1 cellular context compared by ENCODE assay signal in genomic region chr7:27693794-27694193, GRCh38.
TF ChIP-seq lines count a peak whose summit lies in the region.

No MANE protein-coding gene starts in this region.

TF ChIP-seq in HepG2, 621 proteins besides CTCF, POLR2A, EP300 and RAD21 (continued from another document):
- TF ChIP-seq ZNF83 (CRISPR knock-in tag; IDR thresholded peaks at IDR 0.05; ENCODE audit: borderline replicate concordance) (no peak), ZMYM4 (CRISPR knock-in tag; IDR thresholded peaks at IDR 0.05) (peak; percentile 75), CREM (IDR thresholded peaks at IDR 0.05) (no peak; the same call in 1 of the 2 replicates), CREM (CRISPR knock-in tag; IDR thresholded peaks at IDR 0.05) (no peak), TCF7L2 (IDR thresholded peaks at IDR 0.05; ENCODE audit: low read depth, low read length) (no peak), ZMYM2 (CRISPR knock-in tag; IDR thresholded peaks at IDR 0.05) (no peak), ZIK1 (CRISPR knock-in tag; IDR thresholded peaks at IDR 0.05; ENCODE audit: borderline replicate concordance, low read depth) (no peak), RORA (CRISPR knock-in tag; IDR thresholded peaks at IDR 0.05) (no peak), CEBPZ (IDR thresholded peaks at IDR 0.05; ENCODE audit: low read length) (no peak), ZNF276 (CRISPR knock-in tag; IDR thresholded peaks at IDR 0.05; ENCODE audit: low read depth) (no peak), ZNF672 (CRISPR knock-in tag; IDR thresholded peaks at IDR 0.05) (no peak), RFXAP (CRISPR knock-in tag; IDR thresholded peaks at IDR 0.05; ENCODE audit: borderline replicate concordance) (no peak), SMARCC2 (IDR thresholded peaks at IDR 0.05) (no peak), NR3C1 (CRISPR knock-in tag; IDR thresholded peaks at IDR 0.05) (no peak), ARNT2 (CRISPR knock-in tag; IDR thresholded peaks at IDR 0.05; ENCODE audit: low read depth) (0 out of 2 replicates have a peak, but pooled peaks have one; percentile 53), FOSL1 (CRISPR knock-in tag; IDR thresholded peaks at IDR 0.05; ENCODE audit: borderline replicate concordance) (no peak), ZNF546 (CRISPR knock-in tag; conservative IDR thresholded peaks at IDR 0.05) (no peak), CSRNP1 (CRISPR knock-in tag; IDR thresholded peaks at IDR 0.05) (no peak), ZZZ3 (CRISPR knock-in tag; IDR thresholded peaks at IDR 0.05; ENCODE audit: borderline replicate concordance) (no peak), XRCC5 (optimal IDR thresholded peaks at IDR 0.05; ENCODE audit: low read length) (no peak), FOXP1 (IDR thresholded peaks at IDR 0.05) (no peak), FOXP1 (CRISPR knock-in tag; IDR thresholded peaks at IDR 0.05) (peak; percentile 41; the same call in 1 of the 2 replicates), ZNF577 (CRISPR knock-in tag; IDR thresholded peaks at IDR 0.05; ENCODE audit: borderline replicate concordance, low read depth) (no peak), ZNF710 (CRISPR knock-in tag; IDR thresholded peaks at IDR 0.05; ENCODE audit: borderline replicate concordance) (no peak), PBX3 (CRISPR knock-in tag; IDR thresholded peaks at IDR 0.05; ENCODE audit: borderline replicate concordance) (no peak), ZNF839 (CRISPR knock-in tag; IDR thresholded peaks at IDR 0.05; ENCODE audit: borderline replicate concordance) (no peak), HOXD1 (CRISPR knock-in tag; IDR thresholded peaks at IDR 0.05) (peak; percentile 88), ZNF333 (CRISPR knock-in tag; IDR thresholded peaks at IDR 0.05; ENCODE audit: borderline replicate concordance) (no peak), ZNF547 (CRISPR knock-in tag; IDR thresholded peaks at IDR 0.05) (no peak), CEBPB (IDR thresholded peaks at IDR 0.05; ENCODE audit: borderline replicate concordance, low read depth, low read length) (peak; percentile 83), RBM39 (IDR thresholded peaks at IDR 0.05; ENCODE audit: low read depth, low read length, poor library complexity, severe bottlenecking) (no peak), ZNF747 (CRISPR knock-in tag; IDR thresholded peaks at IDR 0.05; ENCODE audit: borderline replicate concordance) (no peak), MTA1 (CRISPR knock-in tag; IDR thresholded peaks at IDR 0.05; ENCODE audit: borderline replicate concordance) (no peak), ZNF10 (CRISPR knock-in tag; IDR thresholded peaks at IDR 0.05; ENCODE audit: borderline replicate concordance, low read depth) (no peak), ZNF337 (CRISPR knock-in tag; IDR thresholded peaks at IDR 0.05; ENCODE audit: borderline replicate concordance, low read depth) (no peak), ZNF205 (CRISPR knock-in tag; IDR thresholded peaks at IDR 0.05) (no peak), SUZ12 (IDR thresholded peaks at IDR 0.05; ENCODE audit: low read depth, low read length) (no peak), MBNL3 (CRISPR knock-in tag; conservative IDR thresholded peaks at IDR 0.05) (no peak), ZNF773 (CRISPR knock-in tag; IDR thresholded peaks at IDR 0.05; ENCODE audit: borderline replicate concordance) (no peak), TOPORS (CRISPR knock-in tag; IDR thresholded peaks at IDR 0.05) (no peak), SNAI1 (CRISPR knock-in tag; IDR thresholded peaks at IDR 0.05; ENCODE audit: borderline replicate concordance) (no peak), SNAPC2 (CRISPR knock-in tag; IDR thresholded peaks at IDR 0.05) (no peak), CBFB (CRISPR knock-in tag; IDR thresholded peaks at IDR 0.05) (no peak), MLX (CRISPR knock-in tag; IDR thresholded peaks at IDR 0.05) (peak; percentile 94)
